9 cellular contexts compared by ENCODE assay signal in genomic region chr12:100138048-100138907, GRCh38. TPM values are rescaled to one million over a fixed set of nuclear protein-coding genes. Genes with fewer than 3 reads are reported as not detected.
A peak's percentile ranks its signal among the peaks of the same experiment; 100 is the strongest.
DNase-seq lines count a peak whose midpoint lies in the region; ATAC-seq and TF ChIP-seq lines count a peak whose summit lies in the region.
"Had no signal": no experiment of that assay in that cellular context is flagged by ENCODE, and none has a peak within 500 bp of the region (broad histone marks: within the 10 kb centered on the region; RNA-seq: fewer than 3 reads in every experiment).

No MANE protein-coding gene starts in this region.

- no peaks in the 10 kb centered on the region for H3K9me3 Mint-ChIP-seq in chondrocyte (ENCODE audit: low read depth)
- H3K9me3 Mint-ChIP-seq in T-cell = no peaks in the 10 kb centered on the region
- no peaks in the 10 kb centered on the region for H3K9me3 Mint-ChIP-seq in activated CD4-positive, alpha-beta memory T cell treated with anti-CD3 and anti-CD28 coated beads, Interleukin-2, amount 10 ng/mL, durations not matched to agents 7 days and 5 days

- CTCF ChIA-PET in AG04449 (lab: Yijun Ruan, JAX) (interaction anchor here (1.0 to 3.1 kb wide), 10 partner anchors 9 to 151 kb away, joined by 4 to 19 read pairs (median 5); no protein-coding TSS in a partner anchor), T-cell (lab: Charles Lee) (interaction anchor here (0.5 to 1.6 kb wide), 6 partner anchors 9 to 841 kb away, joined by 3 to 4 read pairs (median 4); partner anchors contain the start of gene ACTR6 (in 1 of the 2))
- CTCF ChIA-PET in activated CD4-positive, alpha-beta memory T cell treated with anti-CD3 and anti-CD28 coated beads, Interleukin-2, amount 10 ng/mL, durations not matched to agents 7 days and 5 days (lab: Charles Lee) = interaction anchor here (0.6 to 3.2 kb wide), 9 partner anchors 9 to 266 kb away, joined by 3 to 16 read pairs (median 5); partner anchors contain the start of gene ACTR6

- peak; percentile 16 for TF ChIP-seq CTCF in AG04449 (IDR thresholded peaks at IDR 0.05; ENCODE audit: insufficient read depth, low read length, missing control alignments)
- peak; percentile 70 for TF ChIP-seq CTCF in chondrocyte (IDR thresholded peaks at IDR 0.05)
- peak; percentile 53 for TF ChIP-seq CTCF in retinal pigment epithelial cell (conservative IDR thresholded peaks at IDR 0.05; ENCODE audit: low read depth, low read length)

- ATAC-seq in GM18498 (IDR thresholded peaks at IDR 0.05; ENCODE audit: unreplicated experiment) (peak; percentile 20), T-cell (replicated peaks in 1 of 4) (no peak)

- H3K4me1 Mint-ChIP-seq in chondrocyte (ENCODE audit: low read depth) = peaks cover 26% of the 10 kb centered on the region
- peaks cover 48 to 60% (median 54%) of the 10 kb centered on the region in 3 donors for H3K4me1 Mint-ChIP-seq in T-cell
- H3K4me1 Mint-ChIP-seq in activated CD4-positive, alpha-beta memory T cell treated with anti-CD3 and anti-CD28 coated beads, Interleukin-2, amount 10 ng/mL, durations not matched to agents 7 days and 5 days = peaks cover 62% of the 10 kb centered on the region

- no peaks in the 10 kb centered on the region for H3K36me3 Mint-ChIP-seq in chondrocyte (ENCODE audit: low read depth)
- H3K36me3 Mint-ChIP-seq in T-cell = peaks cover 10% of the 10 kb centered on the region
- H3K36me3 Mint-ChIP-seq in activated CD4-positive, alpha-beta memory T cell treated with anti-CD3 and anti-CD28 coated beads, Interleukin-2, amount 10 ng/mL, durations not matched to agents 7 days and 5 days (ENCODE audit: low read depth) = peaks cover 33% of the 10 kb centered on the region

- no peaks in the 10 kb centered on the region for H3K27me3 Mint-ChIP-seq in chondrocyte (ENCODE audit: low read depth)
- no peaks in the 10 kb centered on the region for H3K27me3 Mint-ChIP-seq in T-cell
- H3K27me3 Mint-ChIP-seq in activated CD4-positive, alpha-beta memory T cell treated with anti-CD3 and anti-CD28 coated beads, Interleukin-2, amount 10 ng/mL, durations not matched to agents 7 days and 5 days = no peaks in the 10 kb centered on the region

- POLR2A ChIA-PET in AG04449 (lab: Yijun Ruan, JAX) = interaction anchor here (1.0 kb wide), 1 partner anchor 62 kb away, joined by 3 read pairs; the partner anchor contains the start of gene ACTR6
- POLR2A ChIA-PET in T-cell (lab: Charles Lee) = interaction anchor here in 1 of 2 donors (0.5 kb wide), 1 partner anchor 14 kb away, joined by 4 read pairs; no protein-coding TSS in a partner anchor
- POLR2A ChIA-PET in activated CD4-positive, alpha-beta memory T cell treated with anti-CD3 and anti-CD28 coated beads, Interleukin-2, amount 10 ng/mL, durations not matched to agents 7 days and 5 days (lab: Charles Lee) = interaction anchor here (0.7 to 4.2 kb wide), 5 partner anchors 9 to 130 kb away, joined by 4 to 25 read pairs (median 7); partner anchors contain the start of gene ACTR6

- no peak overlapping the region for H3K4me3 Mint-ChIP-seq in chondrocyte (ENCODE audit: unreplicated experiment)
- H3K4me3 Mint-ChIP-seq in T-cell = no peak overlapping the region
- no peak overlapping the region for H3K4me3 Mint-ChIP-seq in activated CD4-positive, alpha-beta memory T cell treated with anti-CD3 and anti-CD28 coated beads, Interleukin-2, amount 10 ng/mL, durations not matched to agents 7 days and 5 days

- H3K4me3 ChIP-seq in AG04449 (ENCODE audit: low read depth, low read length) (no peak overlapping the region), retinal pigment epithelial cell (ENCODE audit: low read length) (no peak overlapping the region)
- H3K4me3 ChIP-seq: HAP-1 had no signal

- DNase-seq in AG04449 (ENCODE audit: low read depth, low spot score) = no peak
- DNase-seq in MV-4-11 (lab: John Stamatoyannopoulos, UW) = peak; percentile 85
- DNase-seq in chondrocyte (ENCODE audit: low spot score) = no peak
- no peak for DNase-seq in retinal pigment epithelial cell (ENCODE audit: low read depth)
- no peak for DNase-seq in T-cell
- DNase-seq in activated CD4-positive, alpha-beta memory T cell treated with anti-CD3 and anti-CD28 coated beads, Interleukin-2, amount 10 ng/mL, durations not matched to agents 7 days and 5 days = no peak
- no peak for DNase-seq in GM19240 (ENCODE audit: insufficient read length, low spot score)

- no peak overlapping the region for H3K27ac Mint-ChIP-seq in chondrocyte (ENCODE audit: unreplicated experiment)
- no peak overlapping the region for H3K27ac Mint-ChIP-seq in T-cell
- H3K27ac Mint-ChIP-seq in activated CD4-positive, alpha-beta memory T cell treated with anti-CD3 and anti-CD28 coated beads, Interleukin-2, amount 10 ng/mL, durations not matched to agents 7 days and 5 days = no peak overlapping the region

RNA-seq across cellular contexts. Expression of gene BLTP3B, which starts 4.4 kb away (rescaled TPM):
- total RNA-seq in chondrocyte (13.7 to 18.7 TPM (median 13.9 TPM) in 3 replicates), T-cell (10 to 100 TPM; 16.3 to 21.7 (median 18.2) TPM)
- total RNA-seq in activated CD4-positive, alpha-beta memory T cell treated with anti-CD3 and anti-CD28 coated beads, Interleukin-2, amount 10 ng/mL, durations not matched to agents 7 days and 5 days = 10 to 100 TPM; 37.3 to 40.4 TPM

Comparison
In these comparisons a context has a peak if more than half of its experiments do, and no peak if none do; other contexts are left out.
1. CTCF ChIP-seq: peak in every context shown above with its lines; median percentile 70 in chondrocyte; 53 in retinal pigment epithelial cell; 16 in AG04449.